ENCODE assay signal across 1 cellular context in the genomic region with DNA sequence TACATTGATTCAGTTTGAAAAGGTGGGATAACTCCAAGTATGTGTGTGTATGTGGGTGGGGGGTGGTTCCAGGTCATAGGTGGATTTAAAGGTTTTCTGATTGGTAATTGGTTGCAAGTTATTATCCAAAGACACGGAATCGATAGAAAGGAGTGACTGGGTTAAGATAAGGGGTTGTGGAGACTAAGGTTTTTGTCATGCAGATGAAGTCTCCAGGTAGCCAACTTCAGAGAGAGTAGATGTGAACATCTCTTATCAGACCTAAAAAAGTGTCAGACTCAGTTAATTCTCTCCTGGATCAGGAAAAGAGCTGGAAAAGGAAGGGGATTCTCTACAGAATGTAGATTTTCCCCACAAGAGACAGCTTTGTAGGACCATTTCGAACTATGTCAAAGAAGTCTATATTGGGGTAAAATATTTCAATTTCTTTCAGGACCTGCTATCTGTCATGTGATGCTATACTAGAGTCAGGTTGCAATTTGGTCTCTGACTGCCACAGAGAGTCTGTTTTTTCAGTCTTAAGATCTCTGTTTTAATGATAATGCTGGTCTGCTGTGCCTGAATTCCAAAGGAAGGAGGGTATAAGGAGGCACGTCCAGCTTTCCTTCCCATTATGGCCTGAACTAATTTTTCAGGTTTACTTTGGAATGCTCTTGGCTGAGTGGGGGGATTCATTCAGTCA.
TF ChIP-seq lines count a peak whose summit lies in the region.

No MANE protein-coding gene starts in this region.

TF ChIP-seq in WTC11, 78 proteins besides CTCF, POLR2A, EP300 and RAD21 (continued from another document):
- TF ChIP-seq, protein P1, sequence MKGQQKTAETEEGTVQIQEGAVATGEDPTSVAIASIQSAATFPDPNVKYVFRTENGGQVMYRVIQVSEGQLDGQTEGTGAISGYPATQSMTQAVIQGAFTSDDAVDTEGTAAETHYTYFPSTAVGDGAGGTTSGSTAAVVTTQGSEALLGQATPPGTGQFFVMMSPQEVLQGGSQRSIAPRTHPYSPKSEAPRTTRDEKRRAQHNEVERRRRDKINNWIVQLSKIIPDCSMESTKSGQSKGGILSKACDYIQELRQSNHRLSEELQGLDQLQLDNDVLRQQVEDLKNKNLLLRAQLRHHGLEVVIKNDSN (CRISPR knock-in tag; IDR thresholded peaks at IDR 0.05) = peak; percentile 65; the same call in 1 of the 2 replicates
- TF ChIP-seq, protein P2, sequence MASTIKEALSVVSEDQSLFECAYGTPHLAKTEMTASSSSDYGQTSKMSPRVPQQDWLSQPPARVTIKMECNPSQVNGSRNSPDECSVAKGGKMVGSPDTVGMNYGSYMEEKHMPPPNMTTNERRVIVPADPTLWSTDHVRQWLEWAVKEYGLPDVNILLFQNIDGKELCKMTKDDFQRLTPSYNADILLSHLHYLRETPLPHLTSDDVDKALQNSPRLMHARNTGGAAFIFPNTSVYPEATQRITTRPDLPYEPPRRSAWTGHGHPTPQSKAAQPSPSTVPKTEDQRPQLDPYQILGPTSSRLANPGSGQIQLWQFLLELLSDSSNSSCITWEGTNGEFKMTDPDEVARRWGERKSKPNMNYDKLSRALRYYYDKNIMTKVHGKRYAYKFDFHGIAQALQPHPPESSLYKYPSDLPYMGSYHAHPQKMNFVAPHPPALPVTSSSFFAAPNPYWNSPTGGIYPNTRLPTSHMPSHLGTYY (CRISPR knock-in tag; IDR thresholded peaks at IDR 0.05) = no peak
- TF ChIP-seq, protein P3, sequence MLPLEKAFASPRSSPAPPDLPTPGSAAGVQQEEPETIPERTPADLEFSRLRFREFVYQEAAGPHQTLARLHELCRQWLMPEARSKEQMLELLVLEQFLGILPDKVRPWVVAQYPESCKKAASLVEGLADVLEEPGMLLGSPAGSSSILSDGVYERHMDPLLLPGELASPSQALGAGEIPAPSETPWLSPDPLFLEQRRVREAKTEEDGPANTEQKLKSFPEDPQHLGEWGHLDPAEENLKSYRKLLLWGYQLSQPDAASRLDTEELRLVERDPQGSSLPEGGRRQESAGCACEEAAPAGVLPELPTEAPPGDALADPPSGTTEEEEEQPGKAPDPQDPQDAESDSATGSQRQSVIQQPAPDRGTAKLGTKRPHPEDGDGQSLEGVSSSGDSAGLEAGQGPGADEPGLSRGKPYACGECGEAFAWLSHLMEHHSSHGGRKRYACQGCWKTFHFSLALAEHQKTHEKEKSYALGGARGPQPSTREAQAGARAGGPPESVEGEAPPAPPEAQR (CRISPR knock-in tag; IDR thresholded peaks at IDR 0.05) = no peak
TF ChIP-seq in WTC11: peak in this region for 2.
